In the genomic region with DNA sequence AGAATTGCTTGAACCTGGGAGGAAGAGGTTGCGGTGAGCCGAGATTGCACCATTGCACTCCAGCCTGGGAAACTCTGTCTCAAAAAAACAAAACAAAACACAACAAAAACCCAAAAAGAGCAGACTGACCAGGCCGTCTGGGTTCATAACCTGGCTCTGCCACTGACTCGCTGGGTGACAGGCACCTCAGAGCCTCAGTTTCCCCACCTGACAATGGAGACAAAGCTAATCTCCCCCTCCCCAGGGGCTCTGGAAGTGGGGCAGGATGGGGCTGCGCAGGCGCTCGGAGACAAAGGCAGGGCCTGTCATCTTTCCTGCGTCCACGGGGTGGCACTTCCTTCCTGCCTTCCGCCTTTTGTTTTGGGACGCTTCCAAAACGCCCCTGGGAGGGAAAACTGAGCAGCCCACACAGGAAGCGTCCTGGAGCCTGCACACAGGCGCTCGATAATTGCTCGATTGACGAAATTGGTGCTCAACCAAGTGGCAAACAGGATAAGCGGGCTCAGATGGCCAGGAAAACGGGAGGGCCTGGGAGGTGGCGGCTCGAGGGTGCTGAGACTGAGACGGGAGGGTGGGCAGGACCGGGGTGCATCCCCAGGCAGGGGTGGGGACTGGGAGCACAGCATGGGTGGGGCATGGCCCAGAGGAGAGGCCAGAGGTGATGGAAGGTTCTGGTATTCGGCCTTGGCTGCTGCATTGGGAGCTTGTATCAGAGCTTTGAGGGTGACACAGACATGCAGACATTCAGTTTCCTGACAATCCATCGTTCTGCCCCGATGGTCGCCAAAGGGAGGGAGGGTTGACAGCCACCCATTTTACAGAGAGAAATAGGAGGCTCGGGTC, we compare ENCODE assay signal across 1 cellular context.
TF ChIP-seq lines count a peak whose summit lies in the region.

No MANE protein-coding gene starts in this region.

TF ChIP-seq in H1, 55 proteins besides CTCF, POLR2A, EP300 and RAD21:
- TF ChIP-seq CREB1 (IDR thresholded peaks at IDR 0.05) (0 out of 2 replicates have a peak, but pooled peaks have one; percentile 41), SRF (IDR thresholded peaks at IDR 0.05; ENCODE audit: low read depth, low read length) (no peak), GABPA (IDR thresholded peaks at IDR 0.05; ENCODE audit: borderline replicate concordance, insufficient read depth, low read length) (peak; percentile 35; the same call in 1 of the 2 replicates), E2F6 (IDR thresholded peaks at IDR 0.05) (peak; percentile 58), EGR1 (IDR thresholded peaks at IDR 0.05; ENCODE audit: borderline replicate concordance, low read depth, low read length) (peak; percentile 53; the same call in 1 of the 2 replicates), RBBP5 (IDR thresholded peaks at IDR 0.05; ENCODE audit: borderline replicate concordance, low read depth, low read length) (no peak), SP1 (IDR thresholded peaks at IDR 0.05; ENCODE audit: low read depth, low read length) (0 out of 2 replicates have a peak, but pooled peaks have one; percentile 13), NRF1 (IDR thresholded peaks at IDR 0.05; ENCODE audit: low read depth, low read length) (peak; percentile 67), CHD7 (IDR thresholded peaks at IDR 0.05; ENCODE audit: insufficient replicate concordance, low read length) (no peak)
